In genomic region chr17:51298508-51299371, GRCh38 we compare ENCODE assay signal across 8 cellular contexts. TPM values are rescaled to one million over a fixed set of nuclear protein-coding genes. Genes with fewer than 3 reads are reported as not detected.
DNase-seq lines count a peak whose midpoint lies in the region; ATAC-seq and TF ChIP-seq lines count a peak whose summit lies in the region.

No MANE protein-coding gene starts in this region.

- H3K4me3 ChIP-seq in left ventricle myocardium inferior: no peak overlapping the region
- no peak overlapping the region for H3K4me3 ChIP-seq in thyroid gland (replicated peaks in 1 of 3)

- WGBS in thyroid gland, 2 donors: 63 to 68% methylated on average over 10 of the region's 10 CpGs

- H3K27me3 ChIP-seq in left ventricle myocardium inferior (ENCODE audit: low read depth) (no peaks in the 10 kb centered on the region), thyroid gland (no peaks in the 10 kb centered on the region)

- H3K36me3 Mint-ChIP-seq in WTC11: peaks cover 21% of the 10 kb centered on the region

- H3K4me1 ChIP-seq in left ventricle myocardium inferior: no peaks in the 10 kb centered on the region
- H3K4me1 ChIP-seq in thyroid gland: peaks cover 0 to 6% of the 10 kb centered on the region in 2 donors

- TF ChIP-seq POLR2A in thyroid gland (IDR thresholded peaks at IDR 0.05): no peak

- no peak for ATAC-seq in Right ventricle myocardium superior (ENCODE audit: poor library complexity)
- peak; percentile 80 for ATAC-seq in WTC11
- ATAC-seq in HG03432 (IDR thresholded peaks at IDR 0.05; ENCODE audit: unreplicated experiment): no peak
- ATAC-seq in GM19452 (IDR thresholded peaks at IDR 0.05; ENCODE audit: unreplicated experiment): no peak

- intact Hi-C loops in left ventricle myocardium inferior (cut with micrococcal nuclease): no loop called here
- intact Hi-C loops in Right ventricle myocardium superior (cut with DNase I): no loop called here
- intact Hi-C loops in thyroid gland (cut with DNase I): no loop called here

- H3K27ac ChIP-seq in left ventricle myocardium inferior (replicated peaks) (no peak overlapping the region), thyroid gland (no peak overlapping the region)

- peak; percentile 68 for TF ChIP-seq CTCF in left ventricle myocardium inferior (IDR thresholded peaks at IDR 0.05; ENCODE audit: borderline replicate concordance)
- TF ChIP-seq CTCF in WTC11 (IDR thresholded peaks at IDR 0.05): peak; percentile 32; the same call in 1 of the 2 replicates
- peak in 5 of 6 experiments; percentile 32 to 90 (median 81) for TF ChIP-seq CTCF in thyroid gland (IDR thresholded peaks at IDR 0.05)

- H3K27me3 Mint-ChIP-seq in WTC11 (ENCODE audit: low read depth): no peaks in the 10 kb centered on the region

- H3K9me3 ChIP-seq in left ventricle myocardium inferior (replicated peaks) (no peaks in the 10 kb centered on the region), thyroid gland (no peaks in the 10 kb centered on the region)

- POLR2A ChIA-PET in WTC11 (lab: Charles Lee): no interaction called here

- H3K27ac Mint-ChIP-seq in WTC11: peak overlapping the region; percentile 51

- H3K4me1 Mint-ChIP-seq in WTC11: peaks cover 35% of the 10 kb centered on the region

- no peak for DNase-seq in left ventricle myocardium inferior
- DNase-seq in Right ventricle myocardium superior: no peak
- DNase-seq in NCI-H146 (lab: John Stamatoyannopoulos, UW): peak; percentile 30
- DNase-seq in WTC11 (ENCODE audit: low spot score): no peak
- DNase-seq in iPS-NIHi11 (ENCODE audit: low spot score): peak; percentile 50
- peak; percentile 14 to 17 for DNase-seq in thyroid gland

- H3K36me3 ChIP-seq in left ventricle myocardium inferior: peaks cover 40% of the 10 kb centered on the region
- peaks cover 0 to 7% of the 10 kb centered on the region in 2 donors for H3K36me3 ChIP-seq in thyroid gland

- CTCF ChIA-PET in WTC11 (lab: Charles Lee): interaction anchor here (0.6 to 2.6 kb wide), 23 partner anchors 10 to 355 kb away, joined by 3 to 12 read pairs (median 4); no protein-coding TSS in a partner anchor

- H3K4me3 Mint-ChIP-seq in WTC11: no peak overlapping the region

- peaks cover 5% of the 10 kb centered on the region; the same call in 1 of the 2 replicates for H3K9me3 Mint-ChIP-seq in WTC11

TF ChIP-seq in WTC11, 78 proteins besides CTCF, POLR2A, EP300 and RAD21:
- TF ChIP-seq MXD4 (CRISPR knock-in tag; IDR thresholded peaks at IDR 0.05; ENCODE audit: borderline replicate concordance) (no peak), JAZF1 (CRISPR knock-in tag; IDR thresholded peaks at IDR 0.05) (no peak), FOXP4 (CRISPR knock-in tag; IDR thresholded peaks at IDR 0.05) (no peak), ZSCAN18 (CRISPR knock-in tag; IDR thresholded peaks at IDR 0.05) (no peak), NR1H2 (CRISPR knock-in tag; IDR thresholded peaks at IDR 0.05) (no peak), GTF2I (CRISPR knock-in tag; conservative IDR thresholded peaks at IDR 0.05) (no peak), HMGA2 (CRISPR knock-in tag; IDR thresholded peaks at IDR 0.05) (no peak), FOXK1 (CRISPR knock-in tag; IDR thresholded peaks at IDR 0.05) (no peak), ZBTB21 (CRISPR knock-in tag; IDR thresholded peaks at IDR 0.05; ENCODE audit: borderline replicate concordance) (no peak), USF2 (CRISPR knock-in tag; IDR thresholded peaks at IDR 0.05) (no peak), TEAD4 (CRISPR knock-in tag; IDR thresholded peaks at IDR 0.05) (no peak), ZNF416 (CRISPR knock-in tag; IDR thresholded peaks at IDR 0.05) (no peak), PRRX2 (CRISPR knock-in tag; IDR thresholded peaks at IDR 0.05) (no peak), PREB (CRISPR knock-in tag; IDR thresholded peaks at IDR 0.05; ENCODE audit: borderline replicate concordance) (no peak), NFE2L1 (CRISPR knock-in tag; IDR thresholded peaks at IDR 0.05) (no peak)
- TF ChIP-seq, protein P1, sequence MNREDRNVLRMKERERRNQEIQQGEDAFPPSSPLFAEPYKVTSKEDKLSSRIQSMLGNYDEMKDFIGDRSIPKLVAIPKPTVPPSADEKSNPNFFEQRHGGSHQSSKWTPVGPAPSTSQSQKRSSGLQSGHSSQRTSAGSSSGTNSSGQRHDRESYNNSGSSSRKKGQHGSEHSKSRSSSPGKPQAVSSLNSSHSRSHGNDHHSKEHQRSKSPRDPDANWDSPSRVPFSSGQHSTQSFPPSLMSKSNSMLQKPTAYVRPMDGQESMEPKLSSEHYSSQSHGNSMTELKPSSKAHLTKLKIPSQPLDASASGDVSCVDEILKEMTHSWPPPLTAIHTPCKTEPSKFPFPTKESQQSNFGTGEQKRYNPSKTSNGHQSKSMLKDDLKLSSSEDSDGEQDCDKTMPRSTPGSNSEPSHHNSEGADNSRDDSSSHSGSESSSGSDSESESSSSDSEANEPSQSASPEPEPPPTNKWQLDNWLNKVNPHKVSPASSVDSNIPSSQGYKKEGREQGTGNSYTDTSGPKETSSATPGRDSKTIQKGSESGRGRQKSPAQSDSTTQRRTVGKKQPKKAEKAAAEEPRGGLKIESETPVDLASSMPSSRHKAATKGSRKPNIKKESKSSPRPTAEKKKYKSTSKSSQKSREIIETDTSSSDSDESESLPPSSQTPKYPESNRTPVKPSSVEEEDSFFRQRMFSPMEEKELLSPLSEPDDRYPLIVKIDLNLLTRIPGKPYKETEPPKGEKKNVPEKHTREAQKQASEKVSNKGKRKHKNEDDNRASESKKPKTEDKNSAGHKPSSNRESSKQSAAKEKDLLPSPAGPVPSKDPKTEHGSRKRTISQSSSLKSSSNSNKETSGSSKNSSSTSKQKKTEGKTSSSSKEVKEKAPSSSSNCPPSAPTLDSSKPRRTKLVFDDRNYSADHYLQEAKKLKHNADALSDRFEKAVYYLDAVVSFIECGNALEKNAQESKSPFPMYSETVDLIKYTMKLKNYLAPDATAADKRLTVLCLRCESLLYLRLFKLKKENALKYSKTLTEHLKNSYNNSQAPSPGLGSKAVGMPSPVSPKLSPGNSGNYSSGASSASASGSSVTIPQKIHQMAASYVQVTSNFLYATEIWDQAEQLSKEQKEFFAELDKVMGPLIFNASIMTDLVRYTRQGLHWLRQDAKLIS (CRISPR knock-in tag; IDR thresholded peaks at IDR 0.05; ENCODE audit: borderline replicate concordance): no peak
- TF ChIP-seq, protein P2, sequence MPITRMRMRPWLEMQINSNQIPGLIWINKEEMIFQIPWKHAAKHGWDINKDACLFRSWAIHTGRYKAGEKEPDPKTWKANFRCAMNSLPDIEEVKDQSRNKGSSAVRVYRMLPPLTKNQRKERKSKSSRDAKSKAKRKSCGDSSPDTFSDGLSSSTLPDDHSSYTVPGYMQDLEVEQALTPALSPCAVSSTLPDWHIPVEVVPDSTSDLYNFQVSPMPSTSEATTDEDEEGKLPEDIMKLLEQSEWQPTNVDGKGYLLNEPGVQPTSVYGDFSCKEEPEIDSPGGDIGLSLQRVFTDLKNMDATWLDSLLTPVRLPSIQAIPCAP (CRISPR knock-in tag; IDR thresholded peaks at IDR 0.05): no peak
TF ChIP-seq in WTC11: peak in this region for 0.

RNA-seq across cellular contexts. Expression of gene UTP18, which starts 38.4 kb away (rescaled TPM):
- total RNA-seq in left ventricle myocardium inferior (6.8 TPM), Right ventricle myocardium superior (8.0 TPM), WTC11 (2021) (67.4 to 74.4 TPM (median 68.8 TPM) in 3 replicates), thyroid gland (10 to 100 TPM; 35.6 to 43.5 (median 38.6) TPM)

RNA-seq across cellular contexts. Expression of gene MBTD1, which starts 38.9 kb away (rescaled TPM):
- total RNA-seq in left ventricle myocardium inferior (5.4 TPM), Right ventricle myocardium superior (5.8 TPM), WTC11 (2021) (40.6 to 42.9 TPM (median 42.4 TPM) in 3 replicates), thyroid gland (10 to 100 TPM; 17.3 to 26.9 (median 24.3) TPM)

Comparison
In these comparisons a context has a peak if more than half of its experiments do, and no peak if none do; other contexts are left out.
1. DNase-seq: peak in NCI-H146 (single experiment), iPS-NIHi11 (single experiment) and thyroid gland (2 of 2); none in left ventricle myocardium inferior (single experiment), Right ventricle myocardium superior (single experiment) and WTC11 (single experiment).
2. Peak in every context shown above with its lines, with median percentiles within 50 percentile points of each other: CTCF ChIP-seq.